Comparison of ENCODE assay signal across 18 cellular contexts in the genomic region with DNA sequence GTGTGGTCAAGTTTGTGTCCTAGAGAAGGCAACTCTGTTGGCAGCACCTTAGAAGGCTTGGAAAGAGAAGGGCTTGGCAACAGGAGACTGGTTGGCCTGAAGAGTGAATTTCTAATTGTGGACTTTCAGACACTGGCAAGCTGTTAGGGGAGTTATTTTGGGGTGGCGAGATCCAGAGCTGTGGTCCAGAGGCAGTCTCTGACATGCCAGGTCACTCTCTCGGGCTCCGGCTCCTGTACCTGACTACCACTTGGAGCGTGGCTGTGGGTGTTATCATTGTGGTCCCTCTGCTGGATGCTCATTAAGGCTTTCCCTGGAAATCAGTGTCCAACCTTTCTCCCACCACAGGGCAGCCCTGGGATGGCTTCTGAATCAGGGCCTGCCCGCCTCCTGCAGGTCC.
"Had no signal": no experiment of that assay in that cellular context is flagged by ENCODE, and none has a peak within 500 bp of the region (broad histone marks: within the 10 kb centered on the region; RNA-seq: fewer than 3 reads in every experiment).

No MANE protein-coding gene starts in this region.

- H3K27me3 Mint-ChIP-seq: activated naive CD8-positive, alpha-beta T cell treated with anti-CD3 and anti-CD28 coated beads for 36 hours; central memory CD8-positive, alpha-beta T cell had no signal

- H3K4me1 ChIP-seq: lower lobe of right lung, testis had no signal

- H3K27ac ChIP-seq: gastroesophageal sphincter, lower lobe of right lung, skin epidermis, testis had no signal

- H3K36me3 Mint-ChIP-seq: activated naive CD8-positive, alpha-beta T cell treated with anti-CD3 and anti-CD28 coated beads for 36 hours; brain; stimulated activated effector memory CD8-positive, alpha-beta T cell treated with anti-CD3 and anti-CD28 coated beads, Interleukin-12 subunit alpha, Interleukin-12 subunit beta, amount 100 ng/mL, for 72 hours had no signal

- ATAC-seq: gastroesophageal sphincter; lower lobe of right lung; stimulated activated effector memory CD8-positive, alpha-beta T cell treated with anti-CD3 and anti-CD28 coated beads, Interleukin-12 subunit alpha, Interleukin-12 subunit beta, amount 100 ng/mL, for 72 hours had no signal

- H3K9me3 Mint-ChIP-seq: central memory CD8-positive, alpha-beta T cell; stimulated activated effector memory CD8-positive, alpha-beta T cell treated with anti-CD3 and anti-CD28 coated beads, Interleukin-12 subunit alpha, Interleukin-12 subunit beta, amount 100 ng/mL, for 72 hours; T-helper 2 cell treated with Interferon-gamma antibody and Interleukin-4, amounts not matched to agents 5 μg/mL and 100 μg/mL, for 36 hours had no signal

- H3K4me3 Mint-ChIP-seq: activated naive CD8-positive, alpha-beta T cell treated with anti-CD3 and anti-CD28 coated beads for 36 hours; brain; central memory CD8-positive, alpha-beta T cell; stimulated activated effector memory CD8-positive, alpha-beta T cell treated with anti-CD3 and anti-CD28 coated beads, Interleukin-12 subunit alpha, Interleukin-12 subunit beta, amount 100 ng/mL, for 72 hours; T-helper 2 cell treated with Interferon-gamma antibody and Interleukin-4, amounts not matched to agents 5 μg/mL and 100 μg/mL, for 36 hours had no signal

- DNase-seq: activated CD4-positive, alpha-beta T cell treated with anti-CD3 and anti-CD28 coated beads, Interleukin-2, amount 50 U/mL, for 4 hours; activated naive CD4-positive, alpha-beta T cell; activated naive CD8-positive, alpha-beta T cell treated with anti-CD3 and anti-CD28 coated beads for 36 hours; activated T-cell treated with anti-CD3 and anti-CD28 coated beads for 4 hours; amniotic stem cell; cortex of kidney; lower lobe of right lung; occipital lobe; SK-N-SH; stimulated activated CD4-positive, alpha-beta T cell treated with anti-CD3 and anti-CD28 coated beads, Interleukin-15, amount 100 ng/mL, for 24 hours; stimulated activated CD4-positive, alpha-beta T cell treated with anti-CD3 and anti-CD28 coated beads, Interleukin-4, amount 100 ng/mL, for 1 hour; testis had no signal

- H3K27ac Mint-ChIP-seq: activated naive CD8-positive, alpha-beta T cell treated with anti-CD3 and anti-CD28 coated beads for 36 hours; brain; stimulated activated effector memory CD8-positive, alpha-beta T cell treated with anti-CD3 and anti-CD28 coated beads, Interleukin-12 subunit alpha, Interleukin-12 subunit beta, amount 100 ng/mL, for 72 hours; T-helper 2 cell treated with Interferon-gamma antibody and Interleukin-4, amounts not matched to agents 5 μg/mL and 100 μg/mL, for 36 hours had no signal

- H3K4me1 Mint-ChIP-seq: activated naive CD8-positive, alpha-beta T cell treated with anti-CD3 and anti-CD28 coated beads for 36 hours had no signal

- H3K27me3 ChIP-seq: gastroesophageal sphincter, testis had no signal
